11 cellular contexts compared by ENCODE assay signal in the genomic region with DNA sequence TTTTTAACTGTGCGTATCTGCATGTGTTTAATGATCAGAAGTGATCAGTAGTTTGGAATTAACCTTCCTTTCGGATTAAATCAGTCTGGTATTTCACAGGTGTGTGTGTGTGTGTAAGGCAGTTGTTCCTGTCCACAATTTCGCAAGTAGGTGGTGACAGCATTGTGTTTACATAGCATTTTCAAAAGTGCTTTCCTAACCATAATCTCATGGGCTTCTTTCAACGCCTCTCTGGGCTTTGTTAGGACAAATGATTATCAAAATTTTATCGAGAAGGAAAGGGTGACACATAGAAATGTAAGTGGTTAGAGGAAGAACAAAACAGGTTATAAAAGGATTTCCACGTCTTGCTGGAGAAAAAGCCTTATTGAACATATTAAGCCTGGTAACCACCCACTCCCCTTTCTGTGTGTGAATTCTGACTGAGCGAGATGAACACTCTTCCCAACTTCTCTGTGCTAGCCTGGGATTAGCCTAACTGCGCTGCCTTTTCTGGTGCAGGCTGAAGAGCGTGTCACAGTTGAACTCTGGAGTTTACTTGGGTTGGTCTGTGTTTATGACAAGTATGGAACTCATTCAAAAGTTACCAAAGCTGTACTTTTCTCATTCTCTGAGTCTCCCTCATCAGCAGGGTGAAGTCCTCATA.
DNase-seq lines count a peak whose midpoint lies in the region; ATAC-seq and TF ChIP-seq lines count a peak whose summit lies in the region.
"Had no signal": no experiment of that assay in that cellular context is flagged by ENCODE, and none has a peak within 500 bp of the region (broad histone marks: within the 10 kb centered on the region; RNA-seq: fewer than 3 reads in every experiment).

No MANE protein-coding gene starts in this region.

- peaks cover 19 to 26% of the 10 kb centered on the region in 2 donors for H3K4me1 Mint-ChIP-seq in natural killer cell treated with Interleukin-12 subunit alpha and Interleukin-12 subunit beta and Interleukin-15 and Interleukin-18, amount 100 ng/mL, for 72 hours (ENCODE audit: low read depth in 2 of 2)
- H3K4me1 Mint-ChIP-seq in T-helper 2 cell treated with Interferon-gamma antibody and Interleukin-4, amounts not matched to agents 5 μg/mL and 100 μg/mL, for 36 hours (ENCODE audit: low read depth): peaks cover 42% of the 10 kb centered on the region
- H3K4me1 Mint-ChIP-seq in CD8-positive, alpha-beta memory T cell: peaks cover 16 to 29% (median 22%) of the 10 kb centered on the region in 3 donors

- no peak overlapping the region for H3K4me3 Mint-ChIP-seq in natural killer cell treated with Interleukin-12 subunit alpha and Interleukin-12 subunit beta and Interleukin-15 and Interleukin-18, amount 100 ng/mL, for 72 hours
- H3K4me3 Mint-ChIP-seq in T-helper 2 cell treated with Interferon-gamma antibody and Interleukin-4, amounts not matched to agents 5 μg/mL and 100 μg/mL, for 36 hours: no peak overlapping the region
- H3K4me3 Mint-ChIP-seq in CD8-positive, alpha-beta memory T cell: no peak overlapping the region

- no peaks in the 10 kb centered on the region for H3K36me3 ChIP-seq in body of pancreas (replicated peaks in 1 of 2; ENCODE audit: insufficient read depth in 1 of 2, low read depth in 2 of 2)
- no peaks in the 10 kb centered on the region for H3K36me3 ChIP-seq in spleen
- H3K36me3 ChIP-seq in CD8-positive, alpha-beta memory T cell (ENCODE audit: insufficient read depth, low read length): no peaks in the 10 kb centered on the region

- no peaks in the 10 kb centered on the region for H3K27me3 ChIP-seq in body of pancreas
- H3K27me3 ChIP-seq in spleen (replicated peaks in 1 of 7): no peaks in the 10 kb centered on the region
- H3K27me3 ChIP-seq in CD8-positive, alpha-beta memory T cell (ENCODE audit: insufficient read depth, low read length, poor library complexity, severe bottlenecking): no peaks in the 10 kb centered on the region

- H3K9me3 ChIP-seq in body of pancreas: no peaks in the 10 kb centered on the region
- H3K9me3 ChIP-seq in spleen: no peaks in the 10 kb centered on the region
- no peaks in the 10 kb centered on the region for H3K9me3 ChIP-seq in CD8-positive, alpha-beta memory T cell (ENCODE audit: low read length)

- H3K4me3 ChIP-seq in body of pancreas (no peak overlapping the region), spleen (peak overlapping the region in 1 of 8 donors; percentile 14)
- H3K4me3 ChIP-seq in CD8-positive, alpha-beta memory T cell (ENCODE audit: low read length): no peak overlapping the region

- H3K27ac Mint-ChIP-seq in natural killer cell treated with Interleukin-12 subunit alpha and Interleukin-12 subunit beta and Interleukin-15 and Interleukin-18, amount 100 ng/mL, for 72 hours: no peak overlapping the region
- H3K27ac Mint-ChIP-seq in T-helper 2 cell treated with Interferon-gamma antibody and Interleukin-4, amounts not matched to agents 5 μg/mL and 100 μg/mL, for 36 hours: no peak overlapping the region
- H3K27ac Mint-ChIP-seq in CD8-positive, alpha-beta memory T cell: no peak overlapping the region

- H3K27ac ChIP-seq in body of pancreas (peak overlapping the region; percentile 16 to 62 (median 51)), spleen (peak overlapping the region; percentile 59 to 86 (median 80))
- no peak overlapping the region for H3K27ac ChIP-seq in CD8-positive, alpha-beta memory T cell (ENCODE audit: low read depth, low read length)

- TF ChIP-seq POLR2A in body of pancreas (IDR thresholded peaks at IDR 0.05): no peak
- no peak for TF ChIP-seq POLR2A in spleen (IDR thresholded peaks at IDR 0.05)

- WGBS in body of pancreas, 2 donors: 43 to 52% methylated on average over 9 of the region's 9 CpGs
- 66 to 87% (median 77%) methylated on average over 9 of the region's 9 CpGs for WGBS in spleen, 5 donors

- ATAC-seq in body of pancreas: peak; percentile 5
- ATAC-seq in left lobe of liver: peak; percentile 85
- ATAC-seq in natural killer cell treated with Interleukin-12 subunit alpha and Interleukin-12 subunit beta and Interleukin-15 and Interleukin-18, amount 100 ng/mL, for 72 hours: no peak
- ATAC-seq in GM19463 (IDR thresholded peaks at IDR 0.05; ENCODE audit: unreplicated experiment): no peak

- H3K27me3 Mint-ChIP-seq in natural killer cell treated with Interleukin-12 subunit alpha and Interleukin-12 subunit beta and Interleukin-15 and Interleukin-18, amount 100 ng/mL, for 72 hours: peaks cover 0 to 10% of the 10 kb centered on the region in 2 donors
- H3K27me3 Mint-ChIP-seq in T-helper 2 cell treated with Interferon-gamma antibody and Interleukin-4, amounts not matched to agents 5 μg/mL and 100 μg/mL, for 36 hours (ENCODE audit: low read depth): no peaks in the 10 kb centered on the region
- H3K27me3 Mint-ChIP-seq in CD8-positive, alpha-beta memory T cell: peaks cover 13 to 22% of the 10 kb centered on the region in 2 donors

- DNase-seq in NCI-H146 (lab: John Stamatoyannopoulos, UW): peak; percentile 47
- no peak for DNase-seq in body of pancreas
- DNase-seq in left lobe of liver (ENCODE audit: low spot score): no peak
- no peak for DNase-seq in spleen
- DNase-seq in natural killer cell treated with Interleukin-12 subunit alpha and Interleukin-12 subunit beta and Interleukin-15 and Interleukin-18, amount 100 ng/mL, for 72 hours (ENCODE audit: low spot score): no peak
- DNase-seq in T-helper 2 cell treated with Interferon-gamma antibody and Interleukin-4, amounts not matched to agents 5 μg/mL and 100 μg/mL, for 36 hours (ENCODE audit: low spot score): no peak
- DNase-seq in CD8-positive, alpha-beta memory T cell: no peak
- DNase-seq: aorta, erythroblast, posterior cingulate gyrus had no signal

- CTCF ChIA-PET in CD8-positive, alpha-beta memory T cell (lab: Charles Lee): no interaction called here

- H3K36me3 Mint-ChIP-seq in natural killer cell treated with Interleukin-12 subunit alpha and Interleukin-12 subunit beta and Interleukin-15 and Interleukin-18, amount 100 ng/mL, for 72 hours: no peaks in the 10 kb centered on the region
- no peaks in the 10 kb centered on the region for H3K36me3 Mint-ChIP-seq in T-helper 2 cell treated with Interferon-gamma antibody and Interleukin-4, amounts not matched to agents 5 μg/mL and 100 μg/mL, for 36 hours (ENCODE audit: low read depth)
- peaks cover 0 to 14% (median 0%) of the 10 kb centered on the region in 3 donors for H3K36me3 Mint-ChIP-seq in CD8-positive, alpha-beta memory T cell

- intact Hi-C loops in body of pancreas (cut with DNase I) (no loop called here), spleen (cut with DNase I; ENCODE audit: low total_unique reads) (no loop called here)

- POLR2A ChIA-PET in CD8-positive, alpha-beta memory T cell (lab: Charles Lee): no interaction called here

- H3K4me1 ChIP-seq in body of pancreas (peaks cover 11% of the 10 kb centered on the region), spleen (peaks cover 5 to 51% (median 35%) of the 10 kb centered on the region in 6 donors)
- peaks cover 4% of the 10 kb centered on the region for H3K4me1 ChIP-seq in CD8-positive, alpha-beta memory T cell (ENCODE audit: insufficient read depth, low read length)

- no peak for TF ChIP-seq CTCF in body of pancreas (IDR thresholded peaks at IDR 0.05)
- no peak for TF ChIP-seq CTCF in spleen (IDR thresholded peaks at IDR 0.05 in 8 of 11, conservative IDR thresholded peaks at IDR 0.05 in 3 of 11)

- peaks cover 4% of the 10 kb centered on the region for H3K9me3 Mint-ChIP-seq in natural killer cell treated with Interleukin-12 subunit alpha and Interleukin-12 subunit beta and Interleukin-15 and Interleukin-18, amount 100 ng/mL, for 72 hours
- H3K9me3 Mint-ChIP-seq in T-helper 2 cell treated with Interferon-gamma antibody and Interleukin-4, amounts not matched to agents 5 μg/mL and 100 μg/mL, for 36 hours: no peaks in the 10 kb centered on the region
- no peaks in the 10 kb centered on the region for H3K9me3 Mint-ChIP-seq in CD8-positive, alpha-beta memory T cell

Comparison
In these comparisons a context has a peak if more than half of its experiments do, and no peak if none do; other contexts are left out.
1. ATAC-seq: peak in body of pancreas (single experiment) and left lobe of liver (single experiment); none in natural killer cell treated with Interleukin-12 subunit alpha and Interleukin-12 subunit beta and Interleukin-15 and Interleukin-18, amount 100 ng/mL, for 72 hours (0 of 2) and GM19463 (single experiment).